8 cellular contexts compared by ENCODE assay signal in genomic region chr1:40948741-40949528, GRCh38. TPM values are rescaled to one million over a fixed set of nuclear protein-coding genes. Genes with fewer than 3 reads are reported as not detected.
DNase-seq lines count a peak whose midpoint lies in the region; ATAC-seq, FAIRE-seq and TF ChIP-seq lines count a peak whose summit lies in the region.

No MANE protein-coding gene starts in this region.

- H3K9me1 ChIP-seq in K562 (ENCODE audit: control insufficient read depth, insufficient read depth, low read length), result no peaks in the 10 kb centered on the region

- in situ Hi-C loops in K562 (cut with MboI), result no loop called here

- TF ChIP-seq POLR2A in K562 (conservative IDR thresholded peaks at IDR 0.05), result no peak

- peaks cover 5 to 12% of the 10 kb centered on the region in 2 experiments; a peak in 4 of 5 replicates for H3K4me1 ChIP-seq in K562 (replicated peaks in 1 of 2; ENCODE audit: control insufficient read depth in 2 of 2, insufficient read depth in 2 of 2, low read length in 2 of 2)

- POLR2A ChIA-PET in K562 (lab: Yijun Ruan, JAX), result interaction anchor here (0.6 to 5.5 kb wide), 9 partner anchors 10 to 258 kb away, joined by 3 to 22 read pairs (median 5); partner anchors contain the start of gene CITED4

- 24% methylated on average over 10 of the region's 10 CpGs for WGBS in K562 (ENCODE audit: insufficient coverage, low coverage, missing lambda C conversion rate)

- H2AFZ ChIP-seq in K562 (ENCODE audit: low read depth, low read length), result peak overlapping the region; percentile 66

- H3K79me2 ChIP-seq in K562 (ENCODE audit: control insufficient read depth, insufficient read depth, low read length), result no peaks in the 10 kb centered on the region

- no peaks in the 10 kb centered on the region for H4K20me1 ChIP-seq in K562 (replicated peaks; ENCODE audit: control insufficient read depth, insufficient read depth, low read length)

- H3K4me2 ChIP-seq in K562 (ENCODE audit: insufficient read depth, low read length), result peak overlapping the region; percentile 9; the same call in 1 of the 2 replicates

- peak overlapping the region; percentile 0 to 69; a peak in 2 of 4 replicates for H3K9ac ChIP-seq in K562 (ENCODE audit: insufficient read depth in 1 of 2, low read depth in 2 of 2, low read length in 2 of 2)

- TF ChIP-seq RAD21 in K562 (CRISPR knock-in tag; conservative IDR thresholded peaks at IDR 0.05 in 1 of 2, IDR thresholded peaks at IDR 0.05 in 1 of 2), result peak; percentile 79 to 94

- no peaks in the 10 kb centered on the region for H3K9me3 ChIP-seq in K562 (replicated peaks; ENCODE audit: control insufficient read depth, insufficient read depth, low read depth, low read length)

- no peaks in the 10 kb centered on the region for H3K27me3 ChIP-seq in K562 (ENCODE audit: control insufficient read depth in 2 of 2, insufficient read depth in 2 of 2, low read length in 2 of 2)

- intact Hi-C loops in K562 (cut with micrococcal nuclease), result no loop called here

- ATAC-seq in K562 (peak; percentile 88), HG03460 (IDR thresholded peaks at IDR 0.05; ENCODE audit: unreplicated experiment) (no peak), GM21786 (IDR thresholded peaks at IDR 0.05; ENCODE audit: unreplicated experiment) (no peak)

- H3K27ac ChIP-seq in K562 (ENCODE audit: extremely low read depth, low read depth, low read length), result no peak overlapping the region

- TF ChIP-seq CTCF in GM10266 (IDR thresholded peaks at IDR 0.05; ENCODE audit: control insufficient read depth, insufficient read depth, low read depth, missing control alignments), result peak; percentile 59
- peak; percentile 82 to 91 (median 90) for TF ChIP-seq CTCF in K562 (IDR thresholded peaks at IDR 0.05 in 2 of 3, conservative IDR thresholded peaks at IDR 0.05 in 1 of 3; ENCODE audit: insufficient read depth in 2 of 3, low read depth in 1 of 3, low read length in 3 of 3)

- DNase-seq in GM10266 (ENCODE audit: extremely low spot score), result peak; percentile 51
- peak; percentile 70 for DNase-seq in NCI-H1092 treated with DMSO at 0.1 percent for 48 hours (lab: John Stamatoyannopoulos, UW)
- peak; percentile 76 for DNase-seq in T1000 (lab: John Stamatoyannopoulos, UW)
- peak; percentile 69 to 84 (median 74) for DNase-seq in K562 (ENCODE audit: extremely low read depth in 1 of 4, low spot score in 3 of 4)
- peak; percentile 73 for DNase-seq in iris pigment epithelial cell (ENCODE audit: low read depth)
- DNase-seq in stimulated activated CD4-positive, alpha-beta T cell treated with anti-CD3 and anti-CD28 coated beads, Interleukin-2, amount 100 ng/mL, for 4 hours (ENCODE audit: low read depth), result peak; percentile 40

- no TSS peak for BruUV-seq in K562 (replicated peaks; lab: Mats Ljungman, UMichigan)

- H3K36me3 ChIP-seq in K562 (ENCODE audit: control insufficient read depth, insufficient read depth, low read length), result no peaks in the 10 kb centered on the region

- CTCF ChIA-PET in K562 (lab: Yijun Ruan, JAX; ENCODE audit: low intra/inter-chr PET ratio), result interaction anchor here (0.8 to 6.0 kb wide), 3 partner anchors 86 to 337 kb away, joined by 3 to 120 read pairs (median 13); partner anchors contain the start of gene CITED4

- H3K4me3 ChIP-seq in K562, result no peak overlapping the region

- peak; percentile 89 for FAIRE-seq in K562 (lab: Jason Lieb, UNC)

- TF ChIP-seq EP300 in K562 (IDR thresholded peaks at IDR 0.05; ENCODE audit: low read length), result no peak

TF ChIP-seq in K562, 482 proteins besides CTCF, POLR2A, EP300 and RAD21 (continues in another document):
- TF ChIP-seq DPF2 (IDR thresholded peaks at IDR 0.05) (peak; percentile 75), TCF3 (CRISPR knock-in tag; IDR thresholded peaks at IDR 0.05) (peak; percentile 28; the same call in 1 of the 2 replicates), CHD1 (IDR thresholded peaks at IDR 0.05; ENCODE audit: low read length) (no peak), ZNF655 (CRISPR knock-in tag; IDR thresholded peaks at IDR 0.05) (no peak), XRCC4 (IDR thresholded peaks at IDR 0.05; ENCODE audit: extremely low read depth, insufficient read depth, insufficient read length) (no peak), DIDO1 (tag; IDR thresholded peaks at IDR 0.05; ENCODE audit: low read depth) (no peak), EP400 (IDR thresholded peaks at IDR 0.05) (peak; percentile 13; the same call in 1 of the 2 replicates), ZNF592 (IDR thresholded peaks at IDR 0.05) (peak; percentile 91), ZNF699 (CRISPR knock-in tag; IDR thresholded peaks at IDR 0.05; ENCODE audit: insufficient replicate concordance) (no peak), ARID2 (IDR thresholded peaks at IDR 0.05) (peak; percentile 91), MYC (IDR thresholded peaks at IDR 0.05; ENCODE audit: low read depth, low read length) (0 out of 2 replicates have a peak, but pooled peaks have one; percentile 23), MYC (CRISPR knock-in tag; IDR thresholded peaks at IDR 0.05; ENCODE audit: borderline replicate concordance, low read depth) (no peak), ARID1B (IDR thresholded peaks at IDR 0.05) (peak; percentile 40; the same call in 1 of the 2 replicates), NR2C1 (IDR thresholded peaks at IDR 0.05) (no peak; the same call in 1 of the 2 replicates), NR2C1 (tag; IDR thresholded peaks at IDR 0.05) (0 out of 2 replicates have a peak, but pooled peaks have one; percentile 26), DMBX1 (CRISPR knock-in tag; IDR thresholded peaks at IDR 0.05; ENCODE audit: borderline replicate concordance) (peak; percentile 52; the same call in 1 of the 2 replicates), ZNF668 (CRISPR knock-in tag; IDR thresholded peaks at IDR 0.05) (peak; percentile 22; the same call in 1 of the 2 replicates)

RNA-seq across cellular contexts. Expression of gene CTPS1, which starts 30.6 kb away (rescaled TPM):
- 238 and 252 TPM in 2 replicates for total RNA-seq in K562 (2011; cell fraction: chromatin; rRNA removed; ENCODE audit: low replicate concordance)
- 123 and 132 TPM in 2 replicates for total RNA-seq in K562 (2011; cell fraction: nucleolus; rRNA removed)
- 153 and 182 TPM in 2 replicates for total RNA-seq in K562 (2011; cell fraction: nucleoplasm; rRNA removed)
- total RNA-seq in K562 (2014; rRNA removed), result 87.7 and 103 TPM in 2 replicates
- 93.9 and 99.0 TPM in 2 replicates for total RNA-seq in K562 (2014; rRNA removed; fragmentation: Illumina TruSeq; extraction: Trizol)
- total RNA-seq in K562 (2015; rRNA removed; fragmentation: Illumina TruSeq; extraction: Trizol), result 101 and 103 TPM in 2 replicates
- total RNA-seq in K562 (2021), result 106 and 113 TPM in 2 replicates
- polyA plus RNA-seq in K562 (2011; rRNA removed), result 44.0 and 44.4 TPM in 2 replicates
- polyA plus RNA-seq in K562 (2011; cell fraction: cytosol; rRNA removed), result 23.4 and 35.2 TPM in 2 replicates
- 165 and 227 TPM in 2 replicates for polyA plus RNA-seq in K562 (2011; cell fraction: nucleus; rRNA removed)
- polyA plus RNA-seq in K562 (2012), result 58.1 and 83.7 TPM in 2 replicates
- polyA plus RNA-seq in K562 (2014; fragmentation: Illumina TruSeq; extraction: Trizol), result 152 and 164 TPM in 2 replicates
- 10 to 100 TPM; 71.5 to 72.2 TPM for polyA plus RNA-seq in K562 (2014; fragmentation: Nextera tagmentation; extraction: Ambion mirVana)
- polyA plus RNA-seq in K562 (2014; rRNA removed), result 70.6 and 88.0 TPM in 2 replicates
- 90.7 and 96.2 TPM in 2 replicates for polyA minus RNA-seq in K562 (2011; rRNA and poly(A)+ RNA removed)
- polyA minus RNA-seq in K562 (2011; cell fraction: cytosol; rRNA and poly(A)+ RNA removed), result 36.2 and 42.9 TPM in 2 replicates
- polyA minus RNA-seq in K562 (2011; cell fraction: nucleus; rRNA and poly(A)+ RNA removed), result 78.6 and 121 TPM in 2 replicates
